In the genomic region with DNA sequence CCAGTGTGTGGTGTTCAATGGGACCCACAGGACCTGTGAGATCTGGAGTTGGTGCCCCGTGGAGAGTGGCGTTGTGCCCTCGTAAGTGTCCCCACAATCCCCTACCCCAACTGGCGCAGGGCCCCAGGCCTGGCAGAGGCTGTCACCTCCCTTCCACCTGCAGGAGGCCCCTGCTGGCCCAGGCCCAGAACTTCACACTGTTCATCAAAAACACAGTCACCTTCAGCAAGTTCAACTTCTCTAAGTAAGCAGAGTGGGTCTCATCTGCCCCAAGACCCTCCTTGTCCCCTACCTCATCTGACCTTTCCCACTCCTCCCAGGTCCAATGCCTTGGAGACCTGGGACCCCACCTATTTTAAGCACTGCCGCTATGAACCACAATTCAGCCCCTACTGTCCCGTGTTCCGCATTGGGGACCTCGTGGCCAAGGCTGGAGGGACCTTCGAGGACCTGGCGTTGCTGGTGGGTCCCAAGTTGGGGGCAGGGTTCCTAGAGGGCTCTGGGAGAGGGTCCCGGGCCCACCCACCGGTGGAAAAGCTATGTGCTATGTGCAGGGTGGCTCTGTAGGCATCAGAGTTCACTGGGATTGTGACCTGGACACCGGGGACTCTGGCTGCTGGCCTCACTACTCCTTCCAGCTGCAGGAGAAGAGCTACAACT, we compare ENCODE assay signal across 1 cellular context.
TF ChIP-seq lines count a peak whose summit lies in the region.

No MANE protein-coding gene starts in this region.

TF ChIP-seq in K562, 482 proteins besides CTCF, POLR2A, EP300 and RAD21 (continued from another document and continues in another):
- TF ChIP-seq, protein P1, sequence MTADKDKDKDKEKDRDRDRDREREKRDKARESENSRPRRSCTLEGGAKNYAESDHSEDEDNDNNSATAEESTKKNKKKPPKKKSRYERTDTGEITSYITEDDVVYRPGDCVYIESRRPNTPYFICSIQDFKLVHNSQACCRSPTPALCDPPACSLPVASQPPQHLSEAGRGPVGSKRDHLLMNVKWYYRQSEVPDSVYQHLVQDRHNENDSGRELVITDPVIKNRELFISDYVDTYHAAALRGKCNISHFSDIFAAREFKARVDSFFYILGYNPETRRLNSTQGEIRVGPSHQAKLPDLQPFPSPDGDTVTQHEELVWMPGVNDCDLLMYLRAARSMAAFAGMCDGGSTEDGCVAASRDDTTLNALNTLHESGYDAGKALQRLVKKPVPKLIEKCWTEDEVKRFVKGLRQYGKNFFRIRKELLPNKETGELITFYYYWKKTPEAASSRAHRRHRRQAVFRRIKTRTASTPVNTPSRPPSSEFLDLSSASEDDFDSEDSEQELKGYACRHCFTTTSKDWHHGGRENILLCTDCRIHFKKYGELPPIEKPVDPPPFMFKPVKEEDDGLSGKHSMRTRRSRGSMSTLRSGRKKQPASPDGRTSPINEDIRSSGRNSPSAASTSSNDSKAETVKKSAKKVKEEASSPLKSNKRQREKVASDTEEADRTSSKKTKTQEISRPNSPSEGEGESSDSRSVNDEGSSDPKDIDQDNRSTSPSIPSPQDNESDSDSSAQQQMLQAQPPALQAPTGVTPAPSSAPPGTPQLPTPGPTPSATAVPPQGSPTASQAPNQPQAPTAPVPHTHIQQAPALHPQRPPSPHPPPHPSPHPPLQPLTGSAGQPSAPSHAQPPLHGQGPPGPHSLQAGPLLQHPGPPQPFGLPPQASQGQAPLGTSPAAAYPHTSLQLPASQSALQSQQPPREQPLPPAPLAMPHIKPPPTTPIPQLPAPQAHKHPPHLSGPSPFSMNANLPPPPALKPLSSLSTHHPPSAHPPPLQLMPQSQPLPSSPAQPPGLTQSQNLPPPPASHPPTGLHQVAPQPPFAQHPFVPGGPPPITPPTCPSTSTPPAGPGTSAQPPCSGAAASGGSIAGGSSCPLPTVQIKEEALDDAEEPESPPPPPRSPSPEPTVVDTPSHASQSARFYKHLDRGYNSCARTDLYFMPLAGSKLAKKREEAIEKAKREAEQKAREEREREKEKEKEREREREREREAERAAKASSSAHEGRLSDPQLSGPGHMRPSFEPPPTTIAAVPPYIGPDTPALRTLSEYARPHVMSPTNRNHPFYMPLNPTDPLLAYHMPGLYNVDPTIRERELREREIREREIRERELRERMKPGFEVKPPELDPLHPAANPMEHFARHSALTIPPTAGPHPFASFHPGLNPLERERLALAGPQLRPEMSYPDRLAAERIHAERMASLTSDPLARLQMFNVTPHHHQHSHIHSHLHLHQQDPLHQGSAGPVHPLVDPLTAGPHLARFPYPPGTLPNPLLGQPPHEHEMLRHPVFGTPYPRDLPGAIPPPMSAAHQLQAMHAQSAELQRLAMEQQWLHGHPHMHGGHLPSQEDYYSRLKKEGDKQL (CRISPR knock-in tag; IDR thresholded peaks at IDR 0.05; ENCODE audit: borderline replicate concordance): no peak
- TF ChIP-seq SIN3B (IDR thresholded peaks at IDR 0.05; ENCODE audit: low read depth) (no peak), NR0B1 (IDR thresholded peaks at IDR 0.05; ENCODE audit: partially characterized antibody) (no peak), EP400 (IDR thresholded peaks at IDR 0.05) (no peak), ZNF583 (CRISPR knock-in tag; IDR thresholded peaks at IDR 0.05) (0 out of 2 replicates have a peak, but pooled peaks have one; percentile 53), HNRNPUL1 (IDR thresholded peaks at IDR 0.05; ENCODE audit: low read length) (no peak), EWSR1 (IDR thresholded peaks at IDR 0.05; ENCODE audit: borderline replicate concordance, low read depth, partially characterized antibody) (no peak), PHB (CRISPR knock-in tag; IDR thresholded peaks at IDR 0.05) (no peak), SREBF1 (IDR thresholded peaks at IDR 0.05; ENCODE audit: borderline replicate concordance, low read depth, low read length) (no peak), NCOA4 (IDR thresholded peaks at IDR 0.05; ENCODE audit: partially characterized antibody) (no peak), ZNF253 (CRISPR knock-in tag; conservative IDR thresholded peaks at IDR 0.05) (no peak), FOXA1 (IDR thresholded peaks at IDR 0.05; ENCODE audit: borderline replicate concordance) (no peak), ZNF584 (CRISPR knock-in tag; IDR thresholded peaks at IDR 0.05; ENCODE audit: low read depth) (no peak), PREB (CRISPR knock-in tag; IDR thresholded peaks at IDR 0.05) (no peak), TCF3 (CRISPR knock-in tag; IDR thresholded peaks at IDR 0.05) (no peak), BHLHE40 (IDR thresholded peaks at IDR 0.05; ENCODE audit: low read length) (no peak), TAF9B (IDR thresholded peaks at IDR 0.05; ENCODE audit: partially characterized antibody) (no peak), HMBOX1 (IDR thresholded peaks at IDR 0.05) (no peak), POLR2B (IDR thresholded peaks at IDR 0.05; ENCODE audit: low read depth, partially characterized antibody) (no peak), ZNF764 (CRISPR knock-in tag; IDR thresholded peaks at IDR 0.05; ENCODE audit: low read depth) (no peak), GATA2 (CRISPR knock-in tag; IDR thresholded peaks at IDR 0.05) (no peak), BRCA1 (IDR thresholded peaks at IDR 0.05) (no peak), BRCA1 (CRISPR knock-in tag; IDR thresholded peaks at IDR 0.05) (no peak), NFATC3 (IDR thresholded peaks at IDR 0.05) (no peak), RBM34 (IDR thresholded peaks at IDR 0.05; ENCODE audit: borderline replicate concordance, insufficient read depth, low read length) (no peak)
- TF ChIP-seq, protein P2, sequence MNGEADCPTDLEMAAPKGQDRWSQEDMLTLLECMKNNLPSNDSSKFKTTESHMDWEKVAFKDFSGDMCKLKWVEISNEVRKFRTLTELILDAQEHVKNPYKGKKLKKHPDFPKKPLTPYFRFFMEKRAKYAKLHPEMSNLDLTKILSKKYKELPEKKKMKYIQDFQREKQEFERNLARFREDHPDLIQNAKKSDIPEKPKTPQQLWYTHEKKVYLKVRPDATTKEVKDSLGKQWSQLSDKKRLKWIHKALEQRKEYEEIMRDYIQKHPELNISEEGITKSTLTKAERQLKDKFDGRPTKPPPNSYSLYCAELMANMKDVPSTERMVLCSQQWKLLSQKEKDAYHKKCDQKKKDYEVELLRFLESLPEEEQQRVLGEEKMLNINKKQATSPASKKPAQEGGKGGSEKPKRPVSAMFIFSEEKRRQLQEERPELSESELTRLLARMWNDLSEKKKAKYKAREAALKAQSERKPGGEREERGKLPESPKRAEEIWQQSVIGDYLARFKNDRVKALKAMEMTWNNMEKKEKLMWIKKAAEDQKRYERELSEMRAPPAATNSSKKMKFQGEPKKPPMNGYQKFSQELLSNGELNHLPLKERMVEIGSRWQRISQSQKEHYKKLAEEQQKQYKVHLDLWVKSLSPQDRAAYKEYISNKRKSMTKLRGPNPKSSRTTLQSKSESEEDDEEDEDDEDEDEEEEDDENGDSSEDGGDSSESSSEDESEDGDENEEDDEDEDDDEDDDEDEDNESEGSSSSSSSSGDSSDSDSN (IDR thresholded peaks at IDR 0.05; ENCODE audit: borderline replicate concordance in 1 of 2, low read depth in 2 of 2, low read length in 2 of 2): 0 out of 4 replicates have a peak, but pooled peaks of 1 of the 2 experiments have one; percentile 31
- TF ChIP-seq, protein P3, sequence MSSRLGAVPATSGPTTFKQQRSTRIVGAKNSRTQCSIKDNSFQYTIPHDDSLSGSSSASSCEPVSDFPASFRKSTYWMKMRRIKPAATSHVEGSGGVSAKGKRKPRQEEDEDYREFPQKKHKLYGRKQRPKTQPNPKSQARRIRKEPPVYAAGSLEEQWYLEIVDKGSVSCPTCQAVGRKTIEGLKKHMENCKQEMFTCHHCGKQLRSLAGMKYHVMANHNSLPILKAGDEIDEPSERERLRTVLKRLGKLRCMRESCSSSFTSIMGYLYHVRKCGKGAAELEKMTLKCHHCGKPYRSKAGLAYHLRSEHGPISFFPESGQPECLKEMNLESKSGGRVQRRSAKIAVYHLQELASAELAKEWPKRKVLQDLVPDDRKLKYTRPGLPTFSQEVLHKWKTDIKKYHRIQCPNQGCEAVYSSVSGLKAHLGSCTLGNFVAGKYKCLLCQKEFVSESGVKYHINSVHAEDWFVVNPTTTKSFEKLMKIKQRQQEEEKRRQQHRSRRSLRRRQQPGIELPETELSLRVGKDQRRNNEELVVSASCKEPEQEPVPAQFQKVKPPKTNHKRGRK (tag; IDR thresholded peaks at IDR 0.05): no peak
- TF ChIP-seq, protein P4, sequence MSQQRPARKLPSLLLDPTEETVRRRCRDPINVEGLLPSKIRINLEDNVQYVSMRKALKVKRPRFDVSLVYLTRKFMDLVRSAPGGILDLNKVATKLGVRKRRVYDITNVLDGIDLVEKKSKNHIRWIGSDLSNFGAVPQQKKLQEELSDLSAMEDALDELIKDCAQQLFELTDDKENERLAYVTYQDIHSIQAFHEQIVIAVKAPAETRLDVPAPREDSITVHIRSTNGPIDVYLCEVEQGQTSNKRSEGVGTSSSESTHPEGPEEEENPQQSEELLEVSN (IDR thresholded peaks at IDR 0.05; ENCODE audit: borderline replicate concordance in 1 of 2, extremely low read depth in 1 of 2, insufficient read depth in 1 of 2, insufficient read length in 1 of 2, low read depth in 1 of 2, low read length in 1 of 2, poor library complexity in 1 of 2, severe bottlenecking in 1 of 2): peak in 1 of 2 experiments; percentile 21
- TF ChIP-seq, protein P5, sequence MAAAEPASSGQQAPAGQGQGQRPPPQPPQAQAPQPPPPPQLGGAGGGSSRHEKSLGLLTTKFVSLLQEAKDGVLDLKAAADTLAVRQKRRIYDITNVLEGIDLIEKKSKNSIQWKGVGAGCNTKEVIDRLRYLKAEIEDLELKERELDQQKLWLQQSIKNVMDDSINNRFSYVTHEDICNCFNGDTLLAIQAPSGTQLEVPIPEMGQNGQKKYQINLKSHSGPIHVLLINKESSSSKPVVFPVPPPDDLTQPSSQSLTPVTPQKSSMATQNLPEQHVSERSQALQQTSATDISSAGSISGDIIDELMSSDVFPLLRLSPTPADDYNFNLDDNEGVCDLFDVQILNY (CRISPR knock-in tag; IDR thresholded peaks at IDR 0.05): no peak
- TF ChIP-seq, protein P6, sequence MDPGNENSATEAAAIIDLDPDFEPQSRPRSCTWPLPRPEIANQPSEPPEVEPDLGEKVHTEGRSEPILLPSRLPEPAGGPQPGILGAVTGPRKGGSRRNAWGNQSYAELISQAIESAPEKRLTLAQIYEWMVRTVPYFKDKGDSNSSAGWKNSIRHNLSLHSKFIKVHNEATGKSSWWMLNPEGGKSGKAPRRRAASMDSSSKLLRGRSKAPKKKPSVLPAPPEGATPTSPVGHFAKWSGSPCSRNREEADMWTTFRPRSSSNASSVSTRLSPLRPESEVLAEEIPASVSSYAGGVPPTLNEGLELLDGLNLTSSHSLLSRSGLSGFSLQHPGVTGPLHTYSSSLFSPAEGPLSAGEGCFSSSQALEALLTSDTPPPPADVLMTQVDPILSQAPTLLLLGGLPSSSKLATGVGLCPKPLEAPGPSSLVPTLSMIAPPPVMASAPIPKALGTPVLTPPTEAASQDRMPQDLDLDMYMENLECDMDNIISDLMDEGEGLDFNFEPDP (CRISPR knock-in tag; IDR thresholded peaks at IDR 0.05): no peak
- TF ChIP-seq, protein P7, sequence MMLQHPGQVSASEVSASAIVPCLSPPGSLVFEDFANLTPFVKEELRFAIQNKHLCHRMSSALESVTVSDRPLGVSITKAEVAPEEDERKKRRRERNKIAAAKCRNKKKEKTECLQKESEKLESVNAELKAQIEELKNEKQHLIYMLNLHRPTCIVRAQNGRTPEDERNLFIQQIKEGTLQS (IDR thresholded peaks at IDR 0.05): no peak
- TF ChIP-seq, protein P7 (CRISPR knock-in tag; conservative IDR thresholded peaks at IDR 0.05): no peak
